Comparison of ENCODE assay signal across 17 cellular contexts in genomic region chr4:101621120-101621519, GRCh38.
DNase-seq lines count a peak whose midpoint lies in the region; ATAC-seq and TF ChIP-seq lines count a peak whose summit lies in the region.
"Had no signal": no experiment of that assay in that cellular context is flagged by ENCODE, and none has a peak within 500 bp of the region (broad histone marks: within the 10 kb centered on the region; RNA-seq: fewer than 3 reads in every experiment).

No MANE protein-coding gene starts in this region.

- H3K9me3 Mint-ChIP-seq in osteocyte (ENCODE audit: unreplicated experiment), result peaks cover 5% of the 10 kb centered on the region
- H3K9me3 Mint-ChIP-seq: activated CD4-positive, alpha-beta T cell treated with anti-CD3 and anti-CD28 coated beads, Interleukin-2, amount 10 ng/mL, durations not matched to agents 24 days and 14 days; activated naive CD8-positive, alpha-beta T cell treated with anti-CD3 and anti-CD28 coated beads, Interleukin-2, amount 50 U/mL, for 24 hours; dendritic cell treated with granulocyte-macrophage colony-stimulating factor and Interleukin-4, amounts not matched to agents 40 ng/mL and 50 ng/mL, for 4 days; T-helper 2 cell treated with Interferon-gamma antibody and Interleukin-4, amounts not matched to agents 5 μg/mL and 100 μg/mL, for 36 hours had no signal

- H3K27me3 Mint-ChIP-seq in osteocyte (ENCODE audit: unreplicated experiment), result peaks cover 13% of the 10 kb centered on the region
- H3K27me3 Mint-ChIP-seq: activated CD4-positive, alpha-beta T cell treated with anti-CD3 and anti-CD28 coated beads, Interleukin-2, amount 10 ng/mL, durations not matched to agents 24 days and 14 days; dendritic cell treated with granulocyte-macrophage colony-stimulating factor and Interleukin-4, amounts not matched to agents 40 ng/mL and 50 ng/mL, for 4 days had no signal

- no peaks in the 10 kb centered on the region for H3K36me3 Mint-ChIP-seq in osteocyte (ENCODE audit: unreplicated experiment)

- ATAC-seq in GM21619 (IDR thresholded peaks at IDR 0.05; ENCODE audit: unreplicated experiment), result no peak
- ATAC-seq: activated naive CD8-positive, alpha-beta T cell treated with anti-CD3 and anti-CD28 coated beads, Interleukin-2, amount 50 U/mL, for 24 hours; activated T-cell treated with anti-CD3 and anti-CD28 coated beads, Interleukin-2, amount 50 U/mL, for 72 hours had no signal

- POLR2A ChIA-PET in BJ (lab: Charles Lee), result no interaction called here
- POLR2A ChIA-PET in GM10248 (lab: Yijun Ruan, JAX), result no interaction called here

- H3K4me3 ChIP-seq in BJ (ENCODE audit: low read depth, low read length), result no peak overlapping the region
- H3K4me3 ChIP-seq: esophagus squamous epithelium had no signal

- TF ChIP-seq CTCF in BJ (IDR thresholded peaks at IDR 0.05; ENCODE audit: insufficient read depth, low read depth, low read length), result no peak
- TF ChIP-seq CTCF in osteocyte (IDR thresholded peaks at IDR 0.05), result no peak
- TF ChIP-seq CTCF in GM10248 (IDR thresholded peaks at IDR 0.05; ENCODE audit: control extremely low read depth, extremely low read depth, low read depth, missing control alignments), result no peak

- H3K4me3 Mint-ChIP-seq in osteocyte (ENCODE audit: unreplicated experiment), result no peak overlapping the region
- H3K4me3 Mint-ChIP-seq: activated CD4-positive, alpha-beta T cell treated with anti-CD3 and anti-CD28 coated beads, Interleukin-2, amount 10 ng/mL, durations not matched to agents 24 days and 14 days; activated naive CD8-positive, alpha-beta T cell treated with anti-CD3 and anti-CD28 coated beads, Interleukin-2, amount 50 U/mL, for 24 hours; activated T-cell treated with anti-CD3 and anti-CD28 coated beads, Interleukin-2, amount 50 U/mL, for 72 hours; dendritic cell treated with granulocyte-macrophage colony-stimulating factor and Interleukin-4, amounts not matched to agents 40 ng/mL and 50 ng/mL, for 4 days; T-helper 2 cell treated with Interferon-gamma antibody and Interleukin-4, amounts not matched to agents 5 μg/mL and 100 μg/mL, for 36 hours had no signal

- DNase-seq in BJ (ENCODE audit: low read depth) (peak; percentile 37), LHCN-M2 (ENCODE audit: low read depth) (peak; percentile 58), dedifferentiated amniotic fluid mesenchymal stem cell (ENCODE audit: extremely low spot score) (peak; percentile 66), non-pigmented ciliary epithelial cell (ENCODE audit: low read depth) (peak; percentile 44), osteocyte (ENCODE audit: extremely low spot score, unreplicated experiment) (no peak), GM10248 (ENCODE audit: extremely low spot score) (no peak)
- no peak for DNase-seq in stimulated activated naive CD4-positive, alpha-beta T cell (lab: John Stamatoyannopoulos, UW)
- DNase-seq: activated CD4-positive, alpha-beta T cell treated with anti-CD3 and anti-CD28 coated beads, Interleukin-2, amount 10 ng/mL, durations not matched to agents 24 days and 14 days; activated naive CD8-positive, alpha-beta T cell treated with anti-CD3 and anti-CD28 coated beads, Interleukin-2, amount 50 U/mL, for 24 hours; activated T-cell treated with anti-CD3 and anti-CD28 coated beads, Interleukin-2, amount 50 U/mL, for 72 hours; esophagus squamous epithelium; GDM1; NCI-H2029; trophoblast cell had no signal

- H3K36me3 ChIP-seq in BJ (ENCODE audit: control insufficient read depth, insufficient read depth, low read length), result no peaks in the 10 kb centered on the region
- H3K36me3 ChIP-seq: esophagus squamous epithelium had no signal

- H3K27ac Mint-ChIP-seq in osteocyte (ENCODE audit: unreplicated experiment), result no peak overlapping the region
- H3K27ac Mint-ChIP-seq: activated CD4-positive, alpha-beta T cell treated with anti-CD3 and anti-CD28 coated beads, Interleukin-2, amount 10 ng/mL, durations not matched to agents 24 days and 14 days; activated naive CD8-positive, alpha-beta T cell treated with anti-CD3 and anti-CD28 coated beads, Interleukin-2, amount 50 U/mL, for 24 hours; activated T-cell treated with anti-CD3 and anti-CD28 coated beads, Interleukin-2, amount 50 U/mL, for 72 hours; dendritic cell treated with granulocyte-macrophage colony-stimulating factor and Interleukin-4, amounts not matched to agents 40 ng/mL and 50 ng/mL, for 4 days; T-helper 2 cell treated with Interferon-gamma antibody and Interleukin-4, amounts not matched to agents 5 μg/mL and 100 μg/mL, for 36 hours had no signal

- H3K27me3 ChIP-seq in BJ (ENCODE audit: control insufficient read depth, insufficient read depth, low read length), result no peaks in the 10 kb centered on the region
- H3K27me3 ChIP-seq: esophagus squamous epithelium had no signal

- CTCF ChIA-PET in BJ (lab: Yijun Ruan, JAX), result no interaction called here
- CTCF ChIA-PET in GM10248 (lab: Yijun Ruan, JAX), result interaction anchor here (0.8 to 1.8 kb wide), 2 partner anchors 12 to 20 kb away, joined by 3 to 4 read pairs; no protein-coding TSS in a partner anchor

- peaks cover 11% of the 10 kb centered on the region for H3K4me1 Mint-ChIP-seq in osteocyte (ENCODE audit: unreplicated experiment)

Comparison
In these comparisons a context has a peak if more than half of its experiments do, and no peak if none do; other contexts are left out.
1. DNase-seq: peak in BJ (single experiment), LHCN-M2 (single experiment), dedifferentiated amniotic fluid mesenchymal stem cell (single experiment) and non-pigmented ciliary epithelial cell (single experiment); none in stimulated activated naive CD4-positive, alpha-beta T cell (0 of 6), osteocyte (single experiment) and GM10248 (single experiment).